Comparison of ENCODE assay signal across 8 cellular contexts in the genomic region with DNA sequence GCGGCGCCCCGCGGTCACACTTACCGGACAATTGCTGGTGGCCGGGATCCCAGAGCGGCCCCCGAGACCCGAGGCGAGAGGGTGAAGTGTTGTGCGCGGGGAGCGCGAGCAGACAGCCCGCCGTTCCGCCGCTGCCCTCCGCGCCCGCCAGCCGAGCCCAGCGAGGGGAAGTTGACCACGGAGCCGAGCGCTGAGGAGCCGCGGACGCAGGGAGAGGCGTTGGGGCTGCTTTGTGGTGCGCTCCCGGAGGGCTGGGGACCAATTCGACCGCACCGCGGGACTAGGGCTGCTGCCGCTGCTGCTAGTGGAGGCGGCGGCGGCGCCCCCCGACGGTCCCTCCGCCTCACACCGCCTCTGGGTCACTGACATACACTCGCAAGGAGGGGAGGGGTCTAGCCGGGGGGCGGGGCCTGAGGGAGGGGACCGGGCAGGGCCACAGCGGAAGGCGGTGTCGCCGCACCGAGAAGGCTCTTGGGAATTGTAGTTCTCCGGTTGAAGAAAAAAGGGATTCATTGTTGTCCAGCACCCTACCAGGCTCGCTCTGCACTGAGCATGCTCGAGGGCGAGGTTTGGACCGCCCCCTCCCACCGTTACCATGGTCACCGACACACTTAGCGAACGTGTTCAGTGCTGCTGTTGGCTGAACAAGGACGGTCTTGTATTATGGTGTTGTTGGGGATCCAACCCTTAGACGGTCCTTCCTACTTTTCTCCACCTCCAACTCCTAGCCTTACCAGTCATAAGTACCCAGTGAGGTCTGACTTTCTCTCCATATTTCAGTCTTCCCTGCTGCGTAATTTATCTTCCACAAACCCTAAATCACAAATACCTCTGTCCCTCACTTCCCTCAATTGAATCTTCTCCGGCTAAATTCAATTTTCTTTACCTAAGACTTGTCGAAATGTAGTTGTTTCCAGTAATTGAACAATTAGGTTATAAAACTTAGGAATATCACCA. TPM values are rescaled to one million over a fixed set of nuclear protein-coding genes. Genes with fewer than 3 reads are reported as not detected.
DNase-seq lines count a peak whose midpoint lies in the region; ATAC-seq and TF ChIP-seq lines count a peak whose summit lies in the region.

PELI1 (minus strand) TSS at position 364 of the 957 bp plus-strand sequence. CDS start 36,110 bp downstream, outside the sequence.

- 5% methylated on average over 49 of the region's 68 CpGs for WGBS in prostate gland
- WGBS in urinary bladder, result 4% methylated on average over 68 of the region's 68 CpGs

- H3K27me3 ChIP-seq in left ventricle myocardium inferior (ENCODE audit: low read depth) (no peaks in the 10 kb centered on the region), prostate gland (replicated peaks; ENCODE audit: insufficient read depth) (no peaks in the 10 kb centered on the region)

- peak; percentile 78 for ATAC-seq in HG02884 (IDR thresholded peaks at IDR 0.05; ENCODE audit: unreplicated experiment)

- DNase-seq in GM13977 (ENCODE audit: low spot score), result peak; percentile 92
- peak; percentile 96 for DNase-seq in NCI-H146 treated with DMSO at 0.1 percent for 48 hours (lab: John Stamatoyannopoulos, UW; ENCODE audit: unreplicated experiment)
- DNase-seq in amniotic epithelial cell (ENCODE audit: low read depth), result peak; percentile 98
- peak; percentile 94 for DNase-seq in left ventricle myocardium inferior
- DNase-seq in prostate gland (ENCODE audit: low spot score), result peak; percentile 98

- H3K9me3 ChIP-seq in left ventricle myocardium inferior (replicated peaks), result no peaks in the 10 kb centered on the region
- H3K9me3 ChIP-seq in prostate gland, result no peaks in the 10 kb centered on the region

- TF ChIP-seq CTCF in GM13977 (IDR thresholded peaks at IDR 0.05; ENCODE audit: extremely low read depth, insufficient read depth, missing control alignments), result peak; percentile 54
- peak; percentile 35 for TF ChIP-seq CTCF in left ventricle myocardium inferior (IDR thresholded peaks at IDR 0.05; ENCODE audit: borderline replicate concordance)
- TF ChIP-seq CTCF in prostate gland (IDR thresholded peaks at IDR 0.05), result peak in 2 of 4 experiments; percentile 8 to 22

- intact Hi-C loops in T-helper 1 cell treated with Interleukin-12 subunit alpha and Interleukin-12 subunit beta and Interleukin-4 antibody, amounts not matched to agents 30 ng/mL and 1 ng/mL, for 36 hours (cut with micrococcal nuclease), result loop anchor here (1.0 to 5.0 kb wide), 14 partner anchors 58 to 1439 kb away; partner anchors contain the start of genes ACTR2, AFTPH, EHBP1 and MDH1
- intact Hi-C loops in left ventricle myocardium inferior (cut with micrococcal nuclease), result no loop called here
- intact Hi-C loops in prostate gland (cut with DNase I), result loop anchor here (5.0 to 10.0 kb wide), 2 partner anchors 92 to 170 kb away; no protein-coding TSS in a partner anchor

- H3K4me1 ChIP-seq in left ventricle myocardium inferior, result peaks cover 34% of the 10 kb centered on the region
- H3K4me1 ChIP-seq in prostate gland (replicated peaks), result peaks cover 6% of the 10 kb centered on the region
- no peaks in the 10 kb centered on the region for H3K4me1 ChIP-seq in urinary bladder (ENCODE audit: insufficient read depth)

- peak; percentile 99 for TF ChIP-seq POLR2A in prostate gland (IDR thresholded peaks at IDR 0.05)

- H3K36me3 ChIP-seq in left ventricle myocardium inferior (no peaks in the 10 kb centered on the region), prostate gland (no peaks in the 10 kb centered on the region), urinary bladder (ENCODE audit: insufficient read depth) (peaks cover 1% of the 10 kb centered on the region)

- in situ Hi-C loops in GM13977 (cut with MboI; ENCODE audit: low pct_unique_long_range_greater_than_20kb, low sequenced_read_pairs, unreplicated experiment), result no loop called here

- H3K4me3 ChIP-seq in left ventricle myocardium inferior, result peak within 1 kb of the TSS; percentile 97
- peak within 1 kb of the TSS; percentile 99 to 100 for H3K4me3 ChIP-seq in prostate gland
- H3K4me3 ChIP-seq in urinary bladder (ENCODE audit: low read depth, low read length), result peak within 1 kb of the TSS; percentile 83

- H3K27ac ChIP-seq in left ventricle myocardium inferior (replicated peaks) (peak within 1 kb of the TSS; percentile 99), prostate gland (peak within 1 kb of the TSS; percentile 97), urinary bladder (ENCODE audit: low read depth) (peak within 1 kb of the TSS; percentile 98)

RNA-seq across cellular contexts. Expression of gene PELI1, which starts in this region (rescaled TPM):
- 48.8 and 55.6 TPM in 2 replicates for total RNA-seq in T-helper 1 cell treated with Interleukin-12 subunit alpha and Interleukin-12 subunit beta and Interleukin-4 antibody, amounts not matched to agents 30 ng/mL and 1 ng/mL, for 36 hours
- total RNA-seq in left ventricle myocardium inferior, result 6.6 TPM
- total RNA-seq in prostate gland, result 10 to 100 TPM; 16.9 to 32.9 TPM
- 43.4 TPM for total RNA-seq in urinary bladder
- 15.4 TPM for polyA plus RNA-seq in urinary bladder

Comparison
In these comparisons a context has a peak if more than half of its experiments do, and no peak if none do; other contexts are left out.
1. Peak in every context shown above with its lines: DNase-seq, ATAC-seq, H3K4me3 ChIP-seq and H3K27ac ChIP-seq.